In the genomic region with DNA sequence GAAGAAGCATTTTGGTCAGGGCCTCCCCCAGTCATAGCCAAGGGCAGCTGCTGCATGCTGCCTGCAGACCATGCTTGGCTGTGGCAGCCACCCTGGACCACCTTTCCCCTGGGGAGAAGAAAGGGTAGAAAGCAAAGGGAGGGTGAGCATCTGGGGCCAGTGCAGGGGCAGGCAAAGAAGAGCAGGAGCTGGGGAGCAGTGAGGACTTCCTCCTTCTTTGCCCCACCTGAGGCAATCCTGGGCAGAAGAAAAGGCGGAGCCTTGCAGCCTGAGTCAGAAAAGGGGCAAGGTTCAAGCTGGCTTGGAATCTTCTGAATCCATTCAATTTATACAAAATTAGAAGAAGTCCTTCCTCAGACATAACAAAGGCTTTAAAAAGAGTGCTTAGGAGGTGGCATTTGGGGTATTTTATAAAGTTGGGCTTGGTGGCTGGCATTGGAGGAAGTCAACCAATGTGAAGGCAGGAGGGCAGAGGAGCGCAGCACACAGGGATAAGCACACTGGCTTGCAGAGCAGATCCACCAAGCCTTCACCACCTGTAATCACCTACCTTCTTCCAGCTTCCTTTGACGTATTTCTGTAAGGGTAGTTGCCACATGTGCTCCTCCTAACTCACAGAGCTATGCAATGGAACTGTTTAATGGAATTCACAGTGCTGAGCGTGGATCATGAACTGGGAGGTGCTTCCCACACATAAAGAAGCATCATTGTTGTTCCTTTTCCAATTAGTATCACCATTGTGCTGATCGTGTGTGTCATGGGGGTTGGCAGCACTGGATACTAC, we compare ENCODE assay signal across 12 cellular contexts.
DNase-seq lines count a peak whose midpoint lies in the region; ATAC-seq, FAIRE-seq and TF ChIP-seq lines count a peak whose summit lies in the region.
"Had no signal": no experiment of that assay in that cellular context is flagged by ENCODE, and none has a peak within 500 bp of the region (broad histone marks: within the 10 kb centered on the region; RNA-seq: fewer than 3 reads in every experiment).

No MANE protein-coding gene starts in this region.

- H3K79me1 ChIP-seq in mesenchymal stem cell (replicated peaks; ENCODE audit: low read length, poor library complexity, severe bottlenecking) = peaks cover 2% of the 10 kb centered on the region

- FAIRE-seq in A549 (lab: Jason Lieb, UNC) (no peak), K562 (lab: Jason Lieb, UNC) (no peak)

- no peak overlapping the region for H3K27ac Mint-ChIP-seq in T-helper 2 cell treated with Interferon-gamma antibody and Interleukin-4, amounts not matched to agents 5 μg/mL and 100 μg/mL, for 36 hours
- H3K27ac Mint-ChIP-seq in activated CD4-positive, alpha-beta memory T cell treated with anti-CD3 and anti-CD28 coated beads for 36 hours = no peak overlapping the region
- H3K27ac Mint-ChIP-seq: activated B cell treated with CpG ODN at 0.5 μM for 24 hours had no signal

- peak overlapping the region; percentile 11 for H2BK120ac ChIP-seq in mesenchymal stem cell (ENCODE audit: low read depth, low read length)

- H3K27me3 ChIP-seq in K562 (ENCODE audit: control insufficient read depth in 2 of 2, insufficient read depth in 2 of 2, low read length in 2 of 2) = peaks cover 12 to 34% of the 10 kb centered on the region in 2 experiments
- no peaks in the 10 kb centered on the region for H3K27me3 ChIP-seq in mesenchymal stem cell (ENCODE audit: control insufficient read depth in 1 of 2, insufficient read depth in 1 of 2, low read length in 2 of 2)

- POLR2A ChIA-PET in A549 (lab: Yijun Ruan, JAX) (interaction anchor here (1.0 kb wide), 1 partner anchor 9 kb away, joined by 3 read pairs; no protein-coding TSS in a partner anchor), K562 (lab: Yijun Ruan, JAX) (interaction anchor here (0.5 to 0.6 kb wide), 2 partner anchors 64 to 348 kb away, joined by 4 to 7 read pairs; no protein-coding TSS in a partner anchor)
- POLR2A ChIA-PET in activated CD4-positive, alpha-beta memory T cell treated with anti-CD3 and anti-CD28 coated beads for 36 hours (lab: Charles Lee) = no interaction called here

- H2BK15ac ChIP-seq in mesenchymal stem cell (ENCODE audit: low read depth, poor library complexity, severe bottlenecking) = peak overlapping the region; percentile 2

- no peak overlapping the region for H2AK5ac ChIP-seq in mesenchymal stem cell (ENCODE audit: low read length, severe bottlenecking)

- no peak overlapping the region for H3K4me3 Mint-ChIP-seq in T-helper 2 cell treated with Interferon-gamma antibody and Interleukin-4, amounts not matched to agents 5 μg/mL and 100 μg/mL, for 36 hours
- no peak overlapping the region for H3K4me3 Mint-ChIP-seq in activated CD4-positive, alpha-beta memory T cell treated with anti-CD3 and anti-CD28 coated beads for 36 hours
- H3K4me3 Mint-ChIP-seq: activated B cell treated with CpG ODN at 0.5 μM for 24 hours had no signal

- no peaks in the 10 kb centered on the region for H3K9me3 Mint-ChIP-seq in T-helper 2 cell treated with Interferon-gamma antibody and Interleukin-4, amounts not matched to agents 5 μg/mL and 100 μg/mL, for 36 hours
- no peaks in the 10 kb centered on the region for H3K9me3 Mint-ChIP-seq in activated CD4-positive, alpha-beta memory T cell treated with anti-CD3 and anti-CD28 coated beads for 36 hours
- H3K9me3 Mint-ChIP-seq: activated B cell treated with CpG ODN at 0.5 μM for 24 hours had no signal

- no peaks in the 10 kb centered on the region; the same call in 1 of the 2 replicates for H4K20me1 ChIP-seq in K562 (replicated peaks; ENCODE audit: control insufficient read depth, insufficient read depth, low read length)

- TF ChIP-seq POLR2A in A549 (IDR thresholded peaks at IDR 0.05; ENCODE audit: low read length) (no peak), K562 (conservative IDR thresholded peaks at IDR 0.05) (no peak)

- H2AFZ ChIP-seq in K562 (ENCODE audit: low read depth, low read length) (no peak overlapping the region), mesenchymal stem cell (ENCODE audit: low read depth, low read length) (no peak overlapping the region)

- H3K9me3 ChIP-seq in A549 (no peaks in the 10 kb centered on the region), K562 (replicated peaks; ENCODE audit: control insufficient read depth, insufficient read depth, low read depth, low read length) (no peaks in the 10 kb centered on the region), mesenchymal stem cell (ENCODE audit: control insufficient read depth, low read length) (no peaks in the 10 kb centered on the region)

- no peak overlapping the region for H3K14ac ChIP-seq in mesenchymal stem cell (ENCODE audit: low read length in 2 of 2)

- intact Hi-C loops in K562 (cut with micrococcal nuclease) = no loop called here
- intact Hi-C loops in activated CD4-positive, alpha-beta memory T cell treated with anti-CD3 and anti-CD28 coated beads for 36 hours (cut with micrococcal nuclease) = no loop called here
- intact Hi-C loops in posterior cingulate gyrus (cut with DNase I) = no loop called here

- H3K36me3 ChIP-seq in K562 (ENCODE audit: control insufficient read depth, insufficient read depth, low read length) (no peaks in the 10 kb centered on the region), mesenchymal stem cell (ENCODE audit: control insufficient read depth in 1 of 2, insufficient read depth in 2 of 2, low read depth in 1 of 2, low read length in 2 of 2) (peaks cover 2 to 27% of the 10 kb centered on the region in 2 experiments)

- TF ChIP-seq CTCF in A549 (IDR thresholded peaks at IDR 0.05) = no peak
- no peak for TF ChIP-seq CTCF in K562 (IDR thresholded peaks at IDR 0.05 in 2 of 3, conservative IDR thresholded peaks at IDR 0.05 in 1 of 3; ENCODE audit: insufficient read depth in 2 of 3, low read depth in 1 of 3, low read length in 3 of 3)

- no peaks in the 10 kb centered on the region for H3K79me2 ChIP-seq in K562 (ENCODE audit: control insufficient read depth, insufficient read depth, low read length)

- H2BK5ac ChIP-seq in mesenchymal stem cell (ENCODE audit: low read depth, low read length, poor library complexity, severe bottlenecking) = no peak overlapping the region

- in situ Hi-C loops in K562 (cut with MboI) = no loop called here

- CTCF ChIA-PET in A549 (lab: Yijun Ruan, JAX) = interaction anchor here (1.2 to 3.6 kb wide), 3 partner anchors 11 to 80 kb away, joined by 3 to 16 read pairs (median 4); no protein-coding TSS in a partner anchor
- CTCF ChIA-PET in K562 (lab: Yijun Ruan, JAX; ENCODE audit: low intra/inter-chr PET ratio) = no interaction called here
- CTCF ChIA-PET in activated CD4-positive, alpha-beta memory T cell treated with anti-CD3 and anti-CD28 coated beads for 36 hours (lab: Charles Lee) = no interaction called here

- no peak overlapping the region for H3K23ac ChIP-seq in mesenchymal stem cell (ENCODE audit: low read length in 2 of 2)

- peak in 1 of 2 experiments; percentile 31 for DNase-seq in A549 (ENCODE audit: low read depth in 1 of 2, low spot score in 1 of 2)
- peak; percentile 68 for DNase-seq in HT-29 (ENCODE audit: low spot score)
- no peak for DNase-seq in K562 (ENCODE audit: extremely low read depth in 1 of 4, low spot score in 3 of 4)
- no peak for DNase-seq in mesenchymal stem cell
- no peak for DNase-seq in T-helper 2 cell treated with Interferon-gamma antibody and Interleukin-4, amounts not matched to agents 5 μg/mL and 100 μg/mL, for 36 hours (ENCODE audit: low spot score)
- no peak for DNase-seq in stimulated activated naive CD4-positive, alpha-beta T cell (lab: John Stamatoyannopoulos, UW)
- DNase-seq in activated CD4-positive, alpha-beta memory T cell treated with anti-CD3 and anti-CD28 coated beads for 36 hours = no peak
- DNase-seq in posterior cingulate gyrus = no peak
- DNase-seq: activated B cell treated with CpG ODN at 0.5 μM for 24 hours, activated T-cell treated with anti-CD3 and anti-CD28 coated beads for 4 hours, NCI-H2171, occipital lobe had no signal

- peak overlapping the region in 1 of 2 experiments; percentile 40 for H3K18ac ChIP-seq in mesenchymal stem cell (ENCODE audit: low read depth in 1 of 2, low read length in 2 of 2)

- peak overlapping the region; percentile 49 to 82 for H3K27ac ChIP-seq in A549
- H3K27ac ChIP-seq in K562 (ENCODE audit: extremely low read depth, low read depth, low read length) = no peak overlapping the region
- H3K27ac ChIP-seq in mesenchymal stem cell (ENCODE audit: low read length, poor library complexity, severe bottlenecking) = no peak overlapping the region

- ATAC-seq in A549 (peak; percentile 65 to 83; a peak in 5 of 6 replicates), K562 (no peak)

- H4K8ac ChIP-seq in mesenchymal stem cell (ENCODE audit: low read length) = no peak overlapping the region

- H4K91ac ChIP-seq in mesenchymal stem cell (ENCODE audit: low read length) = no peak overlapping the region

- H3K4ac ChIP-seq in mesenchymal stem cell (ENCODE audit: low read depth in 1 of 2, low read length in 2 of 2) = no peak overlapping the region

- no peak overlapping the region for H2BK12ac ChIP-seq in mesenchymal stem cell (ENCODE audit: low read length in 2 of 2)

- 95% methylated on average over 5 of the region's 5 CpGs for WGBS in A549 (ENCODE audit: missing lambda C conversion rate)
- 3% methylated on average over 5 of the region's 5 CpGs for WGBS in K562 (ENCODE audit: insufficient coverage, low coverage, missing lambda C conversion rate)
- 95% methylated on average over 5 of the region's 5 CpGs for WGBS in mesenchymal stem cell

- no peaks in the 10 kb centered on the region for H3K9me1 ChIP-seq in K562 (ENCODE audit: control insufficient read depth, insufficient read depth, low read length)

- H3K4me2 ChIP-seq in A549 (peak overlapping the region; percentile 51), K562 (ENCODE audit: insufficient read depth, low read length) (no peak overlapping the region), mesenchymal stem cell (ENCODE audit: low read length, poor library complexity, severe bottlenecking) (no peak overlapping the region)

- H3K9ac ChIP-seq in K562 (ENCODE audit: insufficient read depth in 1 of 2, low read depth in 2 of 2, low read length in 2 of 2) (no peak overlapping the region), mesenchymal stem cell (ENCODE audit: low read length) (no peak overlapping the region)

- peaks cover 30% of the 10 kb centered on the region for H3K4me1 Mint-ChIP-seq in T-helper 2 cell treated with Interferon-gamma antibody and Interleukin-4, amounts not matched to agents 5 μg/mL and 100 μg/mL, for 36 hours (ENCODE audit: low read depth)
- H3K4me1 Mint-ChIP-seq in activated CD4-positive, alpha-beta memory T cell treated with anti-CD3 and anti-CD28 coated beads for 36 hours (ENCODE audit: low read depth) = peaks cover 11% of the 10 kb centered on the region
- H3K4me1 Mint-ChIP-seq: activated B cell treated with CpG ODN at 0.5 μM for 24 hours had no signal

- no TSS peak for BruUV-seq in K562 (replicated peaks; lab: Mats Ljungman, UMichigan)

- TF ChIP-seq RAD21 in A549 (conservative IDR thresholded peaks at IDR 0.05 in 1 of 2, IDR thresholded peaks at IDR 0.05 in 1 of 2) = no peak
- no peak for TF ChIP-seq RAD21 in K562 (CRISPR knock-in tag; conservative IDR thresholded peaks at IDR 0.05 in 1 of 2, IDR thresholded peaks at IDR 0.05 in 1 of 2)

- H3K4me3 ChIP-seq in A549 = no peak overlapping the region
- no peak overlapping the region for H3K4me3 ChIP-seq in K562
- no peak overlapping the region for H3K4me3 ChIP-seq in mesenchymal stem cell (ENCODE audit: insufficient read depth in 1 of 2, low read depth in 1 of 2, low read length in 2 of 2)

- H3K4me1 ChIP-seq in A549 = peaks cover 32% of the 10 kb centered on the region
- H3K4me1 ChIP-seq in K562 (replicated peaks in 1 of 2; ENCODE audit: control insufficient read depth in 2 of 2, insufficient read depth in 2 of 2, low read length in 2 of 2) = no peaks in the 10 kb centered on the region
- H3K4me1 ChIP-seq in mesenchymal stem cell (ENCODE audit: control insufficient read depth, insufficient read depth, low read depth, low read length) = peaks cover 16% of the 10 kb centered on the region

- H3K27me3 Mint-ChIP-seq in T-helper 2 cell treated with Interferon-gamma antibody and Interleukin-4, amounts not matched to agents 5 μg/mL and 100 μg/mL, for 36 hours (ENCODE audit: low read depth) = no peaks in the 10 kb centered on the region
- H3K27me3 Mint-ChIP-seq in activated CD4-positive, alpha-beta memory T cell treated with anti-CD3 and anti-CD28 coated beads for 36 hours = no peaks in the 10 kb centered on the region
- H3K27me3 Mint-ChIP-seq: activated B cell treated with CpG ODN at 0.5 μM for 24 hours had no signal

- no peak for TF ChIP-seq EP300 in A549 (IDR thresholded peaks at IDR 0.05)
- no peak for TF ChIP-seq EP300 in K562 (IDR thresholded peaks at IDR 0.05; ENCODE audit: low read length)

- peaks cover 4% of the 10 kb centered on the region for H3K36me3 Mint-ChIP-seq in T-helper 2 cell treated with Interferon-gamma antibody and Interleukin-4, amounts not matched to agents 5 μg/mL and 100 μg/mL, for 36 hours (ENCODE audit: low read depth)
- H3K36me3 Mint-ChIP-seq in activated CD4-positive, alpha-beta memory T cell treated with anti-CD3 and anti-CD28 coated beads for 36 hours = peaks cover 4% of the 10 kb centered on the region

Comparison
In these comparisons a context has a peak if more than half of its experiments do, and no peak if none do; other contexts are left out.
1. H3K27ac ChIP-seq: peak in A549 (2 of 2); none in K562 (single experiment) and mesenchymal stem cell (single experiment).